In genomic region chr7:135186841-135187253, GRCh38 we compare ENCODE assay signal across 15 cellular contexts. TPM values are rescaled to one million over a fixed set of nuclear protein-coding genes. Genes with fewer than 3 reads are reported as not detected.
DNase-seq lines count a peak whose midpoint lies in the region; ATAC-seq and TF ChIP-seq lines count a peak whose summit lies in the region.
"Had no signal": no experiment of that assay in that cellular context is flagged by ENCODE, and none has a peak within 500 bp of the region (broad histone marks: within the 10 kb centered on the region; RNA-seq: fewer than 3 reads in every experiment).

No MANE protein-coding gene starts in this region.

- intact Hi-C loops in sigmoid colon (cut with DNase I) = no loop called here

- no peak overlapping the region for H3K4me3 ChIP-seq in sigmoid colon
- H3K4me3 ChIP-seq: heart right ventricle, PC-9, psoas muscle had no signal

- DNase-seq in activated CD8-positive, alpha-beta memory T cell treated with anti-CD3 and anti-CD28 coated beads, Interleukin-2, amount 10 ng/mL, durations not matched to agents 7 days and 5 days = peak; percentile 43
- DNase-seq in activated CD8-positive, alpha-beta memory T cell treated with anti-CD3 and anti-CD28 coated beads, Interleukin-2, amount 50 U/mL, for 4 hours = no peak
- no peak for DNase-seq in GOT3 (lab: John Stamatoyannopoulos, UW)
- DNase-seq in sigmoid colon = no peak
- DNase-seq: ACHN; activated naive CD8-positive, alpha-beta T cell treated with anti-CD3 and anti-CD28 coated beads, Interleukin-2, amount 10 ng/mL, durations not matched to agents 7 days and 5 days; heart right ventricle; NCI-H146; psoas muscle had no signal

- H3K36me3 ChIP-seq in sigmoid colon = peaks cover 19 to 85% (median 40%) of the 10 kb centered on the region in 4 donors

- no peak for TF ChIP-seq POLR2A in sigmoid colon (IDR thresholded peaks at IDR 0.05)

- no peak for TF ChIP-seq EP300 in sigmoid colon (IDR thresholded peaks at IDR 0.05)

- H3K4me1 ChIP-seq in sigmoid colon = no peaks in the 10 kb centered on the region

- no peak overlapping the region for H3K4me3 Mint-ChIP-seq in activated CD8-positive, alpha-beta memory T cell treated with anti-CD3 and anti-CD28 coated beads, Interleukin-2, amount 10 ng/mL, durations not matched to agents 7 days and 5 days
- peak overlapping the region; percentile 79 for H3K4me3 Mint-ChIP-seq in stimulated activated memory B cell treated with anti-CD40 and anti-IgM and Interleukin-4, amounts not matched to agents 10 μg/mL and 1 μg/mL and 100 μg/mL, for 72 hours
- H3K4me3 Mint-ChIP-seq: activated naive CD8-positive, alpha-beta T cell treated with anti-CD3 and anti-CD28 coated beads, Interleukin-2, amount 10 ng/mL, durations not matched to agents 7 days and 5 days had no signal

- H3K27me3 ChIP-seq in sigmoid colon = no peaks in the 10 kb centered on the region
- H3K27me3 ChIP-seq: heart right ventricle had no signal

- H3K9me3 Mint-ChIP-seq in activated CD8-positive, alpha-beta memory T cell treated with anti-CD3 and anti-CD28 coated beads, Interleukin-2, amount 10 ng/mL, durations not matched to agents 7 days and 5 days (ENCODE audit: low read depth) = peaks cover 10% of the 10 kb centered on the region
- H3K9me3 Mint-ChIP-seq in stimulated activated memory B cell treated with anti-CD40 and anti-IgM and Interleukin-4, amounts not matched to agents 10 μg/mL and 1 μg/mL and 100 μg/mL, for 72 hours = peaks cover 10% of the 10 kb centered on the region

- peaks cover 0 to 13% (median 5%) of the 10 kb centered on the region in 4 donors for H3K9me3 ChIP-seq in sigmoid colon
- H3K9me3 ChIP-seq: psoas muscle had no signal

- peaks cover 59% of the 10 kb centered on the region for H3K36me3 Mint-ChIP-seq in activated CD8-positive, alpha-beta memory T cell treated with anti-CD3 and anti-CD28 coated beads, Interleukin-2, amount 10 ng/mL, durations not matched to agents 7 days and 5 days
- peaks cover 97% of the 10 kb centered on the region for H3K36me3 Mint-ChIP-seq in stimulated activated memory B cell treated with anti-CD40 and anti-IgM and Interleukin-4, amounts not matched to agents 10 μg/mL and 1 μg/mL and 100 μg/mL, for 72 hours

- CTCF ChIA-PET in activated CD8-positive, alpha-beta memory T cell treated with anti-CD3 and anti-CD28 coated beads, Interleukin-2, amount 10 ng/mL, durations not matched to agents 7 days and 5 days (lab: Charles Lee) = interaction anchor here (1.2 kb wide), 1 partner anchor 18 kb away, joined by 3 read pairs; no protein-coding TSS in a partner anchor

- H3K27ac ChIP-seq in sigmoid colon = no peak overlapping the region
- H3K27ac ChIP-seq: heart right ventricle, PC-9 had no signal

- H3K4me1 Mint-ChIP-seq in activated CD8-positive, alpha-beta memory T cell treated with anti-CD3 and anti-CD28 coated beads, Interleukin-2, amount 10 ng/mL, durations not matched to agents 7 days and 5 days = peaks cover 16% of the 10 kb centered on the region
- H3K4me1 Mint-ChIP-seq in stimulated activated memory B cell treated with anti-CD40 and anti-IgM and Interleukin-4, amounts not matched to agents 10 μg/mL and 1 μg/mL and 100 μg/mL, for 72 hours = peaks cover 66% of the 10 kb centered on the region
- H3K4me1 Mint-ChIP-seq: activated naive CD8-positive, alpha-beta T cell treated with anti-CD3 and anti-CD28 coated beads, Interleukin-2, amount 10 ng/mL, durations not matched to agents 7 days and 5 days had no signal

- WGBS in sigmoid colon, 2 donors = 87 to 88% methylated on average over 12 of the region's 12 CpGs

- no peak for ATAC-seq in activated CD8-positive, alpha-beta memory T cell treated with anti-CD3 and anti-CD28 coated beads, Interleukin-2, amount 10 ng/mL, durations not matched to agents 7 days and 5 days
- peak; percentile 61 for ATAC-seq in GM19455 (IDR thresholded peaks at IDR 0.05; ENCODE audit: unreplicated experiment)
- ATAC-seq in HG03064 (IDR thresholded peaks at IDR 0.05; ENCODE audit: low read depth, unreplicated experiment) = peak; percentile 52
- ATAC-seq in stimulated activated memory B cell treated with anti-CD40 and anti-IgM and Interleukin-4, amounts not matched to agents 10 μg/mL and 1 μg/mL and 100 μg/mL, for 72 hours = peak; percentile 90
- no peak for ATAC-seq in GM21381 (IDR thresholded peaks at IDR 0.05; ENCODE audit: unreplicated experiment)

- no peaks in the 10 kb centered on the region for H3K27me3 Mint-ChIP-seq in activated CD8-positive, alpha-beta memory T cell treated with anti-CD3 and anti-CD28 coated beads, Interleukin-2, amount 10 ng/mL, durations not matched to agents 7 days and 5 days
- no peaks in the 10 kb centered on the region for H3K27me3 Mint-ChIP-seq in stimulated activated memory B cell treated with anti-CD40 and anti-IgM and Interleukin-4, amounts not matched to agents 10 μg/mL and 1 μg/mL and 100 μg/mL, for 72 hours
- H3K27me3 Mint-ChIP-seq: activated naive CD8-positive, alpha-beta T cell treated with anti-CD3 and anti-CD28 coated beads, Interleukin-2, amount 10 ng/mL, durations not matched to agents 7 days and 5 days had no signal

- no peak overlapping the region for H3K27ac Mint-ChIP-seq in activated CD8-positive, alpha-beta memory T cell treated with anti-CD3 and anti-CD28 coated beads, Interleukin-2, amount 10 ng/mL, durations not matched to agents 7 days and 5 days
- H3K27ac Mint-ChIP-seq in stimulated activated memory B cell treated with anti-CD40 and anti-IgM and Interleukin-4, amounts not matched to agents 10 μg/mL and 1 μg/mL and 100 μg/mL, for 72 hours = peak overlapping the region; percentile 95
- H3K27ac Mint-ChIP-seq: activated naive CD8-positive, alpha-beta T cell treated with anti-CD3 and anti-CD28 coated beads, Interleukin-2, amount 10 ng/mL, durations not matched to agents 7 days and 5 days had no signal

- no peak for TF ChIP-seq CTCF in sigmoid colon (IDR thresholded peaks at IDR 0.05)

RNA-seq across cellular contexts. Expression of gene CYREN, which starts 16.3 kb away (rescaled TPM):
- 10 to 100 TPM; 33.2 to 46.0 TPM for total RNA-seq in activated CD8-positive, alpha-beta memory T cell treated with anti-CD3 and anti-CD28 coated beads, Interleukin-2, amount 10 ng/mL, durations not matched to agents 7 days and 5 days
- total RNA-seq in sigmoid colon = 10 to 100 TPM; 27.5 to 31.9 (median 29.2) TPM
- 10 to 100 TPM; 34.3 to 41.4 (median 39.3) TPM for polyA plus RNA-seq in sigmoid colon

RNA-seq across cellular contexts. Expression of gene WDR91, which starts 24.5 kb away (rescaled TPM):
- 10 to 100 TPM in 1 of 2 experiments, 1 to 10 TPM in 1; 9.3 to 25.9 TPM for total RNA-seq in activated CD8-positive, alpha-beta memory T cell treated with anti-CD3 and anti-CD28 coated beads, Interleukin-2, amount 10 ng/mL, durations not matched to agents 7 days and 5 days
- 10 to 100 TPM; 11.0 to 14.1 (median 11.4) TPM for total RNA-seq in sigmoid colon
- 1 to 10 TPM; 2.1 to 8.0 (median 4.2) TPM for polyA plus RNA-seq in sigmoid colon

RNA-seq across cellular contexts. Expression of gene TMEM140, which starts 39.0 kb away (rescaled TPM):
- total RNA-seq in activated CD8-positive, alpha-beta memory T cell treated with anti-CD3 and anti-CD28 coated beads, Interleukin-2, amount 10 ng/mL, durations not matched to agents 7 days and 5 days = 10 to 100 TPM; 19.9 to 27.5 TPM
- 10 to 100 TPM; 15.0 to 29.6 (median 22.8) TPM for total RNA-seq in sigmoid colon
- polyA plus RNA-seq in sigmoid colon = 10 to 100 TPM in 2 of 3 donors, 1 to 10 TPM in 1; 5.4 to 18.3 (median 10.9) TPM

RNA-seq across cellular contexts. Expression of gene STRA8, which starts 46.8 kb away (rescaled TPM):
- not detected for total RNA-seq in activated CD8-positive, alpha-beta memory T cell treated with anti-CD3 and anti-CD28 coated beads, Interleukin-2, amount 10 ng/mL, durations not matched to agents 7 days and 5 days
- total RNA-seq in sigmoid colon = not detected
- not detected for polyA plus RNA-seq in sigmoid colon
- total RNA-seq: activated naive CD8-positive, alpha-beta T cell treated with anti-CD3 and anti-CD28 coated beads, Interleukin-2, amount 10 ng/mL, durations not matched to agents 7 days and 5 days; heart right ventricle; PC-9; psoas muscle; urinary bladder had no signal
- polyA plus RNA-seq: heart right ventricle, psoas muscle, urinary bladder had no signal

Comparison
In these comparisons a context has a peak if more than half of its experiments do, and no peak if none do; other contexts are left out.
1. ATAC-seq: peak in GM19455 (single experiment), HG03064 (single experiment) and stimulated activated memory B cell treated with anti-CD40 and anti-IgM and Interleukin-4, amounts not matched to agents 10 μg/mL and 1 μg/mL and 100 μg/mL, for 72 hours (single experiment); none in activated CD8-positive, alpha-beta memory T cell treated with anti-CD3 and anti-CD28 coated beads, Interleukin-2, amount 10 ng/mL, durations not matched to agents 7 days and 5 days (single experiment) and GM21381 (single experiment).